In the genomic region with DNA sequence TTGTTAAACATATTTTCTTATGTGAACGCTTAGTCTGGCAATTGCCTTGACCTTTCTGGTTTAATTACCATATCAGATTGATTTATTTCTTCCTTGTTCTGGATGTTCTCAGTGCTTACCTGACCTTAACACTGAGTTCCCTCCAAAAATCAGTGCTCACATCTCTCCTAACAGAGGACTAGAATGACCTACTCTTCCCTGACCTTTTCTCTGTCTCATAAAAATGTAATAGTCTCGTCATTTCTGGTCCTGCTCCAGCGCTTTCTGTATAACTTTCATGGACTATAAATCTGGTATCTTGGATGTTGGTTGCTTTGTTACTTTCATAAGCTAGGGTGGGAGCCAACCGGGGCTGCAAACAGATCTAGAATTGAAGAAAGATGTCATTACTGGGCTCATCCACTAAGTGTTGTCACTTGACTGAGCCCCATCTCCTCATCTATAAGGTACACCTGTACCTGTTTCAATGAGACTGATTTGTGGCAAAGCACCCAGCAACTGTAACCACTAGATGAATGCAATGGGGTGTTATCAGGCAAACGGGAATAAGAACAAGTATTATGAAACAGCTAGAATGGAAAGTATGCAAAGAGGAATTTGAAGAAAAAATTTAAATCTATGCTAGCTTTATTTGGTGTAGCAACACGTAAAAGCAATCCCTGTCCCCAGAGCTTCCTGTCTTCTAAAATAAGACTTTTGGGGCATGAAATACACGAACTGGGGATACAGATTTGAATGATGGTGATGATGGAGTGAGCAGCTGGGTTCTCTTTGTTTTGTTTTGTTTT, we compare ENCODE assay signal across 9 cellular contexts. TPM values are rescaled to one million over a fixed set of nuclear protein-coding genes. Genes with fewer than 3 reads are reported as not detected.
DNase-seq lines count a peak whose midpoint lies in the region; ATAC-seq, FAIRE-seq and TF ChIP-seq lines count a peak whose summit lies in the region.
"Had no signal": no experiment of that assay in that cellular context is flagged by ENCODE, and none has a peak within 500 bp of the region (broad histone marks: within the 10 kb centered on the region; RNA-seq: fewer than 3 reads in every experiment).

No MANE protein-coding gene starts in this region.

- WGBS in psoas muscle, 3 donors, result 44 to 58% (median 45%) methylated on average over 7 of the region's 7 CpGs

- TF ChIP-seq CTCF in GM06990 (IDR thresholded peaks at IDR 0.05; ENCODE audit: insufficient read depth, low read length, poor library complexity, severe bottlenecking), result no peak
- no peak for TF ChIP-seq CTCF in epithelial cell of proximal tubule (conservative IDR thresholded peaks at IDR 0.05; ENCODE audit: low read depth, low read length)
- TF ChIP-seq CTCF in psoas muscle (IDR thresholded peaks at IDR 0.05), result no peak
- no peak for TF ChIP-seq CTCF in D721Med (IDR thresholded peaks at IDR 0.05; ENCODE audit: insufficient read depth, missing control alignments)

- H3K9me3 ChIP-seq in NT2/D1 (ENCODE audit: insufficient read depth, low read length) (no peaks in the 10 kb centered on the region), psoas muscle (no peaks in the 10 kb centered on the region)

- no peak for DNase-seq in GM06990 (ENCODE audit: extremely low read depth, insufficient read length)
- no peak for DNase-seq in NT2/D1 (ENCODE audit: low read depth, low spot score)
- DNase-seq in epithelial cell of proximal tubule (ENCODE audit: low read depth), result no peak
- DNase-seq in psoas muscle, result no peak
- no peak for DNase-seq in NCI-H524 (lab: John Stamatoyannopoulos, UW)
- no peak for DNase-seq in D721Med (ENCODE audit: insufficient read length, low spot score)
- no peak for DNase-seq in kidney glomerular epithelial cell (lab: John Stamatoyannopoulos, UW)

- peak overlapping the region; percentile 99 for H3K9ac ChIP-seq in NT2/D1 (ENCODE audit: insufficient read length, low read depth)

- no peaks in the 10 kb centered on the region for H3K27me3 ChIP-seq in GM06990 (replicated peaks; ENCODE audit: control insufficient read depth, insufficient read depth, low read length)
- no peaks in the 10 kb centered on the region for H3K27me3 ChIP-seq in NT2/D1 (ENCODE audit: insufficient read depth, insufficient read length)
- peaks cover 0 to 30% (median 10%) of the 10 kb centered on the region in 3 donors for H3K27me3 ChIP-seq in psoas muscle (ENCODE audit: insufficient read depth in 3 of 3, low read length in 2 of 3)

- ATAC-seq in psoas muscle (no peak), HG03442 (IDR thresholded peaks at IDR 0.05; ENCODE audit: unreplicated experiment) (no peak)
- ATAC-seq: K562 had no signal

- H3K4me1 ChIP-seq in NT2/D1 (ENCODE audit: insufficient read depth, insufficient read length) (peaks cover 26% of the 10 kb centered on the region), psoas muscle (peaks cover 12% of the 10 kb centered on the region)

- H3K36me3 ChIP-seq in GM06990 (ENCODE audit: control insufficient read depth, insufficient read depth, low read length), result peaks cover 3% of the 10 kb centered on the region
- H3K36me3 ChIP-seq in NT2/D1 (ENCODE audit: insufficient read depth, insufficient read length, low read length), result peaks cover 36% of the 10 kb centered on the region
- no peaks in the 10 kb centered on the region for H3K36me3 ChIP-seq in psoas muscle (ENCODE audit: insufficient read depth in 1 of 2, low read depth in 1 of 2)

- no peak for FAIRE-seq in D721Med (lab: Jason Lieb, UNC)
- FAIRE-seq: K562 had no signal

- intact Hi-C loops in psoas muscle (cut with DNase I), result no loop called here

- H3K4me3 ChIP-seq in GM06990 (replicated peaks; ENCODE audit: low read depth, low read length) (peak overlapping the region; percentile 98), NT2/D1 (ENCODE audit: insufficient read length, low read depth) (peak overlapping the region; percentile 98), epithelial cell of proximal tubule (ENCODE audit: low read depth, low read length) (peak overlapping the region; percentile 92), psoas muscle (no peak overlapping the region)
- H3K4me3 ChIP-seq: K562 had no signal

- peak overlapping the region; percentile 42 for H3K27ac ChIP-seq in psoas muscle

RNA-seq across cellular contexts. Expression of a gene that starts 2.4 kb away (rescaled TPM):
- total RNA-seq in epithelial cell of proximal tubule (169 and 442 TPM in 2 replicates), psoas muscle (1 to 10 TPM; 3.3 to 8.4 (median 6.0) TPM)
- 1 to 10 TPM; 2.2 to 5.5 (median 3.6) TPM for polyA plus RNA-seq in psoas muscle

RNA-seq across cellular contexts. Expression of a gene that starts 13.7 kb away (rescaled TPM):
- total RNA-seq in epithelial cell of proximal tubule (64.6 and 100 TPM in 2 replicates), psoas muscle (10 to 100 TPM; 13.7 to 93.2 (median 20.6) TPM)
- 10 to 100 TPM in 2 of 3 donors, 1 to 10 TPM in 1; 8.6 to 70.8 (median 16.9) TPM for polyA plus RNA-seq in psoas muscle

RNA-seq across cellular contexts. Expression of a gene that starts 37.8 kb away (rescaled TPM):
- total RNA-seq in epithelial cell of proximal tubule, result 70.6 and 120 TPM in 2 replicates
- total RNA-seq in psoas muscle, result 10 to 100 TPM in 2 of 4 donors, 1 to 10 TPM in 2; 5.7 to 10.5 (median 8.5) TPM
- polyA plus RNA-seq in psoas muscle, result 10 to 100 TPM; 10.3 to 30.3 (median 17.1) TPM

RNA-seq across cellular contexts. Expression of a gene that starts 38.1 kb away (rescaled TPM):
- total RNA-seq in epithelial cell of proximal tubule (95.1 and 102 TPM in 2 replicates), psoas muscle (10 to 100 TPM; 76.0 to 93.2 (median 80.9) TPM)
- 100 to 1,000 TPM; 152 to 177 (median 159) TPM for polyA plus RNA-seq in psoas muscle

Comparison
In these comparisons a context has a peak if more than half of its experiments do, and no peak if none do; other contexts are left out.
1. RNA of a gene that starts 2.4 kb away (total RNA-seq): 169 to 442 TPM in epithelial cell of proximal tubule; 3.3 to 8.4 TPM in psoas muscle; every median in the first group is over 10 times any median in the second.